In genomic region chr19:32651729-32652140, GRCh38 we compare ENCODE assay signal across 11 cellular contexts. TPM values are rescaled to one million over a fixed set of nuclear protein-coding genes. Genes with fewer than 3 reads are reported as not detected.
DNase-seq lines count a peak whose midpoint lies in the region; ATAC-seq, FAIRE-seq and TF ChIP-seq lines count a peak whose summit lies in the region.
"Had no signal": no experiment of that assay in that cellular context is flagged by ENCODE, and none has a peak within 500 bp of the region (broad histone marks: within the 10 kb centered on the region; RNA-seq: fewer than 3 reads in every experiment).

No MANE protein-coding gene starts in this region.

- intact Hi-C loops in right lobe of liver (cut with DNase I): no loop called here
- intact Hi-C loops in HepG2 (cut with micrococcal nuclease; ENCODE audit: unreplicated experiment): no loop called here
- intact Hi-C loops in PC-9 (cut with micrococcal nuclease; ENCODE audit: unreplicated experiment): no loop called here

- ATAC-seq in right lobe of liver (peak in 3 of 4 donors; percentile 16 to 56 (median 28)), HepG2 (no peak), GM21390 (IDR thresholded peaks at IDR 0.05; ENCODE audit: unreplicated experiment) (no peak), GM21528 (IDR thresholded peaks at IDR 0.05; ENCODE audit: low FRiP score, unreplicated experiment) (no peak)

- H3K4me1 ChIP-seq in right lobe of liver (peaks cover 0 to 18% (median 4%) of the 10 kb centered on the region in 4 donors), HepG2 (ENCODE audit: insufficient read depth, low read length) (no peaks in the 10 kb centered on the region), fibroblast of lung (ENCODE audit: control insufficient read depth, extremely low read depth, insufficient read depth, low read length) (no peaks in the 10 kb centered on the region), PC-9 (replicated peaks; ENCODE audit: insufficient read depth) (no peaks in the 10 kb centered on the region)

- H3K79me2 ChIP-seq in HepG2 (ENCODE audit: insufficient read depth, low read length) (no peaks in the 10 kb centered on the region), fibroblast of lung (ENCODE audit: control insufficient read depth, insufficient read depth, low read length) (no peaks in the 10 kb centered on the region), PC-9 (ENCODE audit: low read depth) (no peaks in the 10 kb centered on the region)

- no peaks in the 10 kb centered on the region for H3K27me3 ChIP-seq in right lobe of liver
- H3K27me3 ChIP-seq in HepG2 (ENCODE audit: control insufficient read depth in 1 of 2, insufficient read depth in 2 of 2, low read length in 2 of 2): no peaks in the 10 kb centered on the region
- H3K27me3 ChIP-seq in fibroblast of lung (ENCODE audit: control insufficient read depth, insufficient read depth, low read length): no peaks in the 10 kb centered on the region
- H3K27me3 ChIP-seq in PC-9 (ENCODE audit: insufficient read depth, low read depth): no peaks in the 10 kb centered on the region

- no peak for TF ChIP-seq RAD21 in HepG2 (CRISPR knock-in tag; IDR thresholded peaks at IDR 0.05)

- BruUV-seq in HepG2 (replicated peaks; lab: Mats Ljungman, UMichigan) (no TSS peak), PC-9 (replicated peaks; lab: Mats Ljungman, UMichigan) (no TSS peak)

- TF ChIP-seq EP300 in HepG2 (IDR thresholded peaks at IDR 0.05; ENCODE audit: low read depth in 2 of 2, low read length in 2 of 2) (no peak), HepG2 (CRISPR knock-in tag; IDR thresholded peaks at IDR 0.05; ENCODE audit: borderline replicate concordance) (no peak)

- 26% methylated on average over 6 of the region's 8 CpGs for WGBS in right lobe of liver (ENCODE audit: insufficient coverage, low coverage, low lambda C conversion rate, missing lambda C conversion rate)
- 89% methylated on average over 7 of the region's 8 CpGs for whole genome bisulfite sequencing in HepG2 (ENCODE audit: low lambda C conversion rate)

- POLR2A ChIA-PET in HepG2 (lab: Yijun Ruan, JAX): no interaction called here
- POLR2A ChIA-PET in PC-9 (lab: Charles Lee; ENCODE audit: unreplicated experiment): no interaction called here

- no peak for TF ChIP-seq CTCF in right lobe of liver (IDR thresholded peaks at IDR 0.05)
- TF ChIP-seq CTCF in HepG2 (CRISPR knock-in tag; IDR thresholded peaks at IDR 0.05): no peak
- peak in 1 of 2 donors; percentile 13 for TF ChIP-seq CTCF in fibroblast of lung (conservative IDR thresholded peaks at IDR 0.05 in 1 of 2, IDR thresholded peaks at IDR 0.05 in 1 of 2; ENCODE audit: low read depth in 1 of 2, low read length in 2 of 2)
- no peak for TF ChIP-seq CTCF in PC-9 (conservative IDR thresholded peaks at IDR 0.05)

- no peaks in the 10 kb centered on the region for H3K9me3 ChIP-seq in right lobe of liver
- H3K9me3 ChIP-seq in HepG2 (ENCODE audit: low read length): no peaks in the 10 kb centered on the region
- no peaks in the 10 kb centered on the region for H3K9me3 ChIP-seq in fibroblast of lung (ENCODE audit: control insufficient read depth, insufficient read depth, low read depth, low read length)
- no peaks in the 10 kb centered on the region for H3K9me3 ChIP-seq in PC-9 (ENCODE audit: insufficient read depth, low read depth)

- CTCF ChIA-PET in HepG2 (lab: Yijun Ruan, JAX; ENCODE audit: low intra/inter-chr PET ratio, low total read pairs): no interaction called here
- CTCF ChIA-PET in PC-9 (lab: Charles Lee): no interaction called here

- no peaks in the 10 kb centered on the region for H3K9me2 ChIP-seq in PC-9 (ENCODE audit: insufficient read depth)

- H3K27ac ChIP-seq in right lobe of liver (no peak overlapping the region), HepG2 (ENCODE audit: extremely low read length, insufficient read depth, low read length) (no peak overlapping the region), fibroblast of lung (ENCODE audit: insufficient read depth, low read length) (no peak overlapping the region), PC-9 (no peak overlapping the region)

- in situ Hi-C loops in HepG2 (cut with HindIII; ENCODE audit: extremely low pct_ligation_motif_present, low pct_unique_long_range_greater_than_20kb): no loop called here

- H3K36me3 ChIP-seq in right lobe of liver: peaks cover 0 to 3% (median 0%) of the 10 kb centered on the region in 4 donors
- H3K36me3 ChIP-seq in HepG2 (replicated peaks in 1 of 2; ENCODE audit: control insufficient read depth in 1 of 2, insufficient read depth in 2 of 2, low read length in 2 of 2): peaks cover 16 to 37% of the 10 kb centered on the region in 2 experiments; a peak in 4 of 5 replicates
- peaks cover 6% of the 10 kb centered on the region for H3K36me3 ChIP-seq in fibroblast of lung (ENCODE audit: control insufficient read depth, insufficient read depth, low read length)
- 0 out of 2 replicates have a peak, but pooled peaks cover 6% of the 10 kb centered on the region for H3K36me3 ChIP-seq in PC-9 (ENCODE audit: low read depth)

- no peaks in the 10 kb centered on the region for H3F3A ChIP-seq in PC-9 (ENCODE audit: insufficient read depth, low read depth)

- H4K20me1 ChIP-seq in HepG2 (ENCODE audit: insufficient read depth, low read length): no peaks in the 10 kb centered on the region
- H4K20me1 ChIP-seq in fibroblast of lung (ENCODE audit: control insufficient read depth, extremely low read depth, insufficient read depth, low read length): no peaks in the 10 kb centered on the region
- H4K20me1 ChIP-seq in PC-9 (ENCODE audit: insufficient read depth): no peaks in the 10 kb centered on the region

- FAIRE-seq in HepG2 (lab: Jason Lieb, UNC): no peak

- TF ChIP-seq POLR2A in right lobe of liver (IDR thresholded peaks at IDR 0.05) (no peak), HepG2 (IDR thresholded peaks at IDR 0.05; ENCODE audit: insufficient read depth in 1 of 2, low read depth in 2 of 2, low read length in 2 of 2) (no peak)

- H3K4me3 ChIP-seq in right lobe of liver (no peak overlapping the region), HepG2 (replicated peaks in 1 of 3; ENCODE audit: insufficient read depth in 1 of 3, low read depth in 2 of 3, low read length in 3 of 3) (no peak overlapping the region), fibroblast of lung (replicated peaks in 1 of 4; ENCODE audit: control extremely low read depth in 1 of 4, insufficient read depth in 1 of 4, low read depth in 3 of 4, low read length in 4 of 4) (no peak overlapping the region), PC-9 (no peak overlapping the region)

- peak in 1 of 3 donors; percentile 83 for DNase-seq in right lobe of liver
- DNase-seq in HepG2 (ENCODE audit: low spot score): no peak
- peak; percentile 23 to 35 for DNase-seq in fibroblast of lung (ENCODE audit: low read depth in 2 of 2)
- DNase-seq in middle frontal gyrus (ENCODE audit: extremely low spot score, low spot score): peak; percentile 12
- DNase-seq in T-helper 9 cell: no peak
- no peak for DNase-seq in PC-9
- DNase-seq: aorta; NCI-H2107; stimulated activated CD4-positive, alpha-beta T cell treated with anti-CD3 and anti-CD28 coated beads, Interleukin-1b, Interleukin-23, amount 100 ng/mL, for 48 hours had no signal

- H3K9ac ChIP-seq in HepG2 (ENCODE audit: insufficient read depth, low read depth, low read length) (no peak overlapping the region), fibroblast of lung (ENCODE audit: insufficient read depth, low read length) (no peak overlapping the region)

- H3K4me2 ChIP-seq in HepG2 (ENCODE audit: low read depth, low read length) (no peak overlapping the region), fibroblast of lung (ENCODE audit: extremely low read depth, insufficient read depth, low read length) (no peak overlapping the region), PC-9 (no peak overlapping the region)

- H2AFZ ChIP-seq in HepG2 (ENCODE audit: low read length) (no peak overlapping the region), fibroblast of lung (ENCODE audit: low read length) (no peak overlapping the region), PC-9 (no peak overlapping the region)

RNA-seq across cellular contexts. Expression of gene ANKRD27, which starts 23.2 kb away (rescaled TPM):
- 10 to 100 TPM in 2 of 6 experiments, 1 to 10 TPM in 4; 7.6 to 12.5 (median 9.0) TPM for total RNA-seq in right lobe of liver
- 23.7 and 30.6 TPM in 2 replicates for total RNA-seq in HepG2 (2016; rRNA removed; fragmentation: Illumina TruSeq; extraction: Trizol)
- total RNA-seq in HepG2 (2016; cell fraction: cytosol; rRNA removed; fragmentation: Illumina TruSeq; extraction: Trizol; ENCODE audit: low read depth): 3.9 and 4.2 TPM in 2 replicates
- total RNA-seq in HepG2 (2016; cell fraction: insoluble cytoplasmic fraction; rRNA removed; fragmentation: Illumina TruSeq; extraction: Trizol): 21.5 and 27.9 TPM in 2 replicates
- total RNA-seq in HepG2 (2016; cell fraction: membrane; rRNA removed; fragmentation: Illumina TruSeq; extraction: Trizol): 13.6 and 15.8 TPM in 2 replicates
- total RNA-seq in HepG2 (2016; cell fraction: nucleus; rRNA removed; fragmentation: Illumina TruSeq; extraction: Trizol): 18.1 and 18.7 TPM in 2 replicates
- 20.4 and 22.2 TPM in 2 replicates for polyA plus RNA-seq in HepG2 (2011; rRNA removed)
- polyA plus RNA-seq in HepG2 (2011; cell fraction: cytosol; rRNA removed): 17.4 and 17.5 TPM in 2 replicates
- polyA plus RNA-seq in HepG2 (2011; cell fraction: nucleus; rRNA removed): 25.3 and 27.9 TPM in 2 replicates
- polyA plus RNA-seq in HepG2 (2012): 14.5 and 15.6 TPM in 2 replicates
- polyA plus RNA-seq in HepG2 (2016; cell fraction: cytosol; fragmentation: Illumina TruSeq; extraction: Trizol; ENCODE audit: low read depth): 1.1 and 1.6 TPM in 2 replicates
- 17.2 and 20.4 TPM in 2 replicates for polyA plus RNA-seq in HepG2 (2016; cell fraction: insoluble cytoplasmic fraction; fragmentation: Illumina TruSeq; extraction: Trizol; ENCODE audit: low read depth)
- polyA plus RNA-seq in HepG2 (2016; cell fraction: membrane; fragmentation: Illumina TruSeq; extraction: Trizol; ENCODE audit: low read depth): 5.4 and 5.6 TPM in 2 replicates
- polyA plus RNA-seq in HepG2 (2016; cell fraction: nucleus; fragmentation: Illumina TruSeq; extraction: Trizol; ENCODE audit: insufficient read depth, low read depth): 21.2 and 21.9 TPM in 2 replicates
- 33.4 and 37.1 TPM in 2 replicates for polyA minus RNA-seq in HepG2 (2011; rRNA and poly(A)+ RNA removed; ENCODE audit: low replicate concordance)
- polyA minus RNA-seq in HepG2 (2011; cell fraction: cytosol; rRNA and poly(A)+ RNA removed): 17.4 and 20.0 TPM in 2 replicates
- 38.9 and 44.3 TPM in 2 replicates for polyA minus RNA-seq in HepG2 (2011; cell fraction: nucleus; rRNA and poly(A)+ RNA removed)
- 33.1 and 38.3 TPM in 2 replicates for total RNA-seq in fibroblast of lung
- polyA plus RNA-seq in fibroblast of lung: 24.5 and 29.7 TPM in 2 replicates
- polyA plus RNA-seq in fibroblast of lung (2012): 14.7 and 16.7 TPM in 2 replicates
- polyA minus RNA-seq in fibroblast of lung (ENCODE audit: low replicate concordance): 15.9 and 28.9 TPM in 2 replicates
- 55.5 and 59.6 TPM in 2 replicates for total RNA-seq in PC-9 (2021)

RNA-seq across cellular contexts. Expression of gene RGS9BP, which starts 23.9 kb away (rescaled TPM):
- total RNA-seq in right lobe of liver (under 1 TPM in 1 of 6 experiments, not detected in 5; 0.11 TPM), HepG2 (2016; rRNA removed; fragmentation: Illumina TruSeq; extraction: Trizol) (not detected in 2 replicates), fibroblast of lung (0.51 and 0.66 TPM in 2 replicates), PC-9 (2021) (0.85 and 1.1 TPM in 2 replicates)
- total RNA-seq in HepG2 (2016; cell fraction: cytosol; rRNA removed; fragmentation: Illumina TruSeq; extraction: Trizol; ENCODE audit: low read depth): not detected in 2 replicates
- 0.07 and 0.09 TPM in 2 replicates for total RNA-seq in HepG2 (2016; cell fraction: insoluble cytoplasmic fraction; rRNA removed; fragmentation: Illumina TruSeq; extraction: Trizol)
- total RNA-seq in HepG2 (2016; cell fraction: membrane; rRNA removed; fragmentation: Illumina TruSeq; extraction: Trizol): 0.06 TPM in 1 of 2 replicates, not detected in the other
- not detected in 2 replicates for total RNA-seq in HepG2 (2016; cell fraction: nucleus; rRNA removed; fragmentation: Illumina TruSeq; extraction: Trizol)
- polyA plus RNA-seq in HepG2 (2011; rRNA removed) (0.01 and 0.03 TPM in 2 replicates), fibroblast of lung (0.03 and 0.09 TPM in 2 replicates)
- polyA plus RNA-seq in HepG2 (2011; cell fraction: cytosol; rRNA removed): 0.05 and 0.06 TPM in 2 replicates
- polyA plus RNA-seq in HepG2 (2011; cell fraction: nucleus; rRNA removed): 0.03 and 0.10 TPM in 2 replicates
- polyA plus RNA-seq in HepG2 (2012): 0.05 TPM in 1 of 2 replicates, not detected in the other
- polyA plus RNA-seq in HepG2 (2016; cell fraction: cytosol; fragmentation: Illumina TruSeq; extraction: Trizol; ENCODE audit: low read depth): not detected in 2 replicates
- not detected in 2 replicates for polyA plus RNA-seq in HepG2 (2016; cell fraction: insoluble cytoplasmic fraction; fragmentation: Illumina TruSeq; extraction: Trizol; ENCODE audit: low read depth)
- polyA plus RNA-seq in HepG2 (2016; cell fraction: membrane; fragmentation: Illumina TruSeq; extraction: Trizol; ENCODE audit: low read depth): not detected in 2 replicates
- not detected in 2 replicates for polyA plus RNA-seq in HepG2 (2016; cell fraction: nucleus; fragmentation: Illumina TruSeq; extraction: Trizol; ENCODE audit: insufficient read depth, low read depth)
- polyA minus RNA-seq in HepG2 (2011; rRNA and poly(A)+ RNA removed; ENCODE audit: low replicate concordance): 0.04 and 0.58 TPM in 2 replicates
- not detected in 2 replicates for polyA minus RNA-seq in HepG2 (2011; cell fraction: cytosol; rRNA and poly(A)+ RNA removed)
- 0.13 TPM in 1 of 2 replicates, not detected in the other for polyA minus RNA-seq in HepG2 (2011; cell fraction: nucleus; rRNA and poly(A)+ RNA removed)
- 0.08 and 0.16 TPM in 2 replicates for polyA plus RNA-seq in fibroblast of lung (2012)
- not detected in 2 replicates for polyA minus RNA-seq in fibroblast of lung (ENCODE audit: low replicate concordance)
- total RNA-seq: aorta had no signal

RNA-seq across cellular contexts. Expression of gene NUDT19, which starts 39.9 kb away (rescaled TPM):
- total RNA-seq in right lobe of liver (10 to 100 TPM in 1 of 6 experiments, 1 to 10 TPM in 5; 4.1 to 11.8 (median 7.2) TPM), HepG2 (2016; rRNA removed; fragmentation: Illumina TruSeq; extraction: Trizol) (3.6 and 3.9 TPM in 2 replicates), fibroblast of lung (5.4 and 7.8 TPM in 2 replicates), PC-9 (2021) (21.3 and 26.7 TPM in 2 replicates)
- 0.51 and 0.53 TPM in 2 replicates for total RNA-seq in HepG2 (2016; cell fraction: cytosol; rRNA removed; fragmentation: Illumina TruSeq; extraction: Trizol; ENCODE audit: low read depth)
- total RNA-seq in HepG2 (2016; cell fraction: insoluble cytoplasmic fraction; rRNA removed; fragmentation: Illumina TruSeq; extraction: Trizol): 2.7 and 3.3 TPM in 2 replicates
- total RNA-seq in HepG2 (2016; cell fraction: membrane; rRNA removed; fragmentation: Illumina TruSeq; extraction: Trizol): 2.2 and 2.4 TPM in 2 replicates
- 2.1 and 2.5 TPM in 2 replicates for total RNA-seq in HepG2 (2016; cell fraction: nucleus; rRNA removed; fragmentation: Illumina TruSeq; extraction: Trizol)
- polyA plus RNA-seq in HepG2 (2011; rRNA removed) (2.9 and 3.1 TPM in 2 replicates), fibroblast of lung (8.2 and 9.4 TPM in 2 replicates)
- 1.7 and 2.2 TPM in 2 replicates for polyA plus RNA-seq in HepG2 (2011; cell fraction: cytosol; rRNA removed)
- 1.9 and 2.2 TPM in 2 replicates for polyA plus RNA-seq in HepG2 (2011; cell fraction: nucleus; rRNA removed)
- polyA plus RNA-seq in HepG2 (2012): 2.2 and 3.2 TPM in 2 replicates
- 0.35 and 0.51 TPM in 2 replicates for polyA plus RNA-seq in HepG2 (2016; cell fraction: cytosol; fragmentation: Illumina TruSeq; extraction: Trizol; ENCODE audit: low read depth)
- polyA plus RNA-seq in HepG2 (2016; cell fraction: insoluble cytoplasmic fraction; fragmentation: Illumina TruSeq; extraction: Trizol; ENCODE audit: low read depth): 4.9 and 5.3 TPM in 2 replicates
- 1.7 TPM in 2 replicates for polyA plus RNA-seq in HepG2 (2016; cell fraction: membrane; fragmentation: Illumina TruSeq; extraction: Trizol; ENCODE audit: low read depth)
- polyA plus RNA-seq in HepG2 (2016; cell fraction: nucleus; fragmentation: Illumina TruSeq; extraction: Trizol; ENCODE audit: insufficient read depth, low read depth): 4.1 and 4.4 TPM in 2 replicates
- 4.3 and 11.5 TPM in 2 replicates for polyA minus RNA-seq in HepG2 (2011; rRNA and poly(A)+ RNA removed; ENCODE audit: low replicate concordance)
- 4.1 and 5.1 TPM in 2 replicates for polyA minus RNA-seq in HepG2 (2011; cell fraction: cytosol; rRNA and poly(A)+ RNA removed)
- 4.5 TPM in 2 replicates for polyA minus RNA-seq in HepG2 (2011; cell fraction: nucleus; rRNA and poly(A)+ RNA removed)
- polyA plus RNA-seq in fibroblast of lung (2012): 5.9 and 7.5 TPM in 2 replicates
- polyA minus RNA-seq in fibroblast of lung (ENCODE audit: low replicate concordance): 2.7 and 8.6 TPM in 2 replicates

Comparison
In these comparisons a context has a peak if more than half of its experiments do, and no peak if none do; other contexts are left out.
1. ATAC-seq: peak in right lobe of liver (3 of 4); none in HepG2 (single experiment), GM21390 (single experiment) and GM21528 (single experiment).
2. DNase-seq: peak in fibroblast of lung (2 of 2) and middle frontal gyrus (single experiment); none in HepG2 (single experiment), T-helper 9 cell (single experiment) and PC-9 (0 of 2).